ENCODE assay signal across 15 cellular contexts in genomic region chr1:12496154-12496961, GRCh38.
A peak's percentile ranks its signal among the peaks of the same experiment; 100 is the strongest.
DNase-seq lines count a peak whose midpoint lies in the region; ATAC-seq and TF ChIP-seq lines count a peak whose summit lies in the region.
"Had no signal": no experiment of that assay in that cellular context is flagged by ENCODE, and none has a peak within 500 bp of the region (broad histone marks: within the 10 kb centered on the region; RNA-seq: fewer than 3 reads in every experiment).

No MANE protein-coding gene starts in this region.

- H3K4me3 ChIP-seq in breast epithelium (no peak overlapping the region), mammary epithelial cell (replicated peaks in 1 of 3; ENCODE audit: insufficient read depth in 1 of 3, low read depth in 2 of 3, low read length in 3 of 3) (no peak overlapping the region), gastroesophageal sphincter (no peak overlapping the region), uterus (no peak overlapping the region), MG63 (no peak overlapping the region)
- H3K4me3 ChIP-seq: GM23338, smooth muscle cell had no signal

- no peak overlapping the region for H3K9ac ChIP-seq in mammary epithelial cell (ENCODE audit: insufficient read depth, low read length)

- H3K27ac ChIP-seq in breast epithelium (peak overlapping the region; percentile 19 to 25), mammary epithelial cell (ENCODE audit: insufficient read depth, low read depth, low read length) (no peak overlapping the region), gastroesophageal sphincter (peak overlapping the region; percentile 43 to 82 (median 74)), uterus (peak overlapping the region; percentile 33 to 76)

- H3K4me1 Mint-ChIP-seq in nephron, result peaks cover 56% of the 10 kb centered on the region
- H3K4me1 Mint-ChIP-seq: activated CD8-positive, alpha-beta memory T cell treated with anti-CD3 and anti-CD28 coated beads, Interleukin-2, amount 10 ng/mL, durations not matched to agents 7 days and 5 days; GM23338 had no signal

- H4K20me1 ChIP-seq in mammary epithelial cell (ENCODE audit: insufficient read depth, low read length), result no peaks in the 10 kb centered on the region

- TF ChIP-seq CTCF in breast epithelium (IDR thresholded peaks at IDR 0.05) (no peak), mammary epithelial cell (conservative IDR thresholded peaks at IDR 0.05 in 1 of 2, IDR thresholded peaks at IDR 0.05 in 1 of 2; ENCODE audit: extremely low read depth in 1 of 2, insufficient read depth in 1 of 2, low read depth in 1 of 2, low read length in 2 of 2) (no peak), gastroesophageal sphincter (IDR thresholded peaks at IDR 0.05) (peak in 2 of 4 experiments; percentile 16 to 24), nephron (IDR thresholded peaks at IDR 0.05; ENCODE audit: unreplicated experiment in 3 of 3) (no peak), uterus (IDR thresholded peaks at IDR 0.05) (no peak)

- peaks cover 31% of the 10 kb centered on the region for H3K36me3 Mint-ChIP-seq in nephron (ENCODE audit: low read depth)

- H3K36me3 ChIP-seq in breast epithelium, result no peaks in the 10 kb centered on the region
- peaks cover 3% of the 10 kb centered on the region for H3K36me3 ChIP-seq in mammary epithelial cell (ENCODE audit: insufficient read depth, low read length)
- peaks cover 0 to 22% of the 10 kb centered on the region in 2 donors for H3K36me3 ChIP-seq in gastroesophageal sphincter
- H3K36me3 ChIP-seq in uterus, result no peaks in the 10 kb centered on the region
- H3K36me3 ChIP-seq in MG63, result peaks cover 23% of the 10 kb centered on the region

- CTCF ChIA-PET in mammary epithelial cell (lab: Charles Lee; ENCODE audit: low non-redundant PET), result no interaction called here

- H3K9me3 Mint-ChIP-seq in nephron, result no peaks in the 10 kb centered on the region
- H3K9me3 Mint-ChIP-seq: brain had no signal

- H3K27me3 Mint-ChIP-seq in nephron (ENCODE audit: low read depth), result peaks cover 3% of the 10 kb centered on the region
- H3K27me3 Mint-ChIP-seq: activated CD8-positive, alpha-beta memory T cell treated with anti-CD3 and anti-CD28 coated beads, Interleukin-2, amount 10 ng/mL, durations not matched to agents 7 days and 5 days; brain had no signal

- no peak for TF ChIP-seq EP300 in gastroesophageal sphincter (IDR thresholded peaks at IDR 0.05)

- no peak overlapping the region for H3K4me3 Mint-ChIP-seq in nephron
- H3K4me3 Mint-ChIP-seq: activated CD8-positive, alpha-beta memory T cell treated with anti-CD3 and anti-CD28 coated beads, Interleukin-2, amount 10 ng/mL, durations not matched to agents 7 days and 5 days; brain; GM23338 had no signal

- H2AFZ ChIP-seq in mammary epithelial cell (ENCODE audit: low read depth, low read length), result no peak overlapping the region
- H2AFZ ChIP-seq: GM23338 had no signal

- ATAC-seq in gastroesophageal sphincter, result peak; percentile 71
- ATAC-seq in GM18867 (IDR thresholded peaks at IDR 0.05; ENCODE audit: unreplicated experiment), result no peak
- ATAC-seq: activated CD8-positive, alpha-beta memory T cell treated with anti-CD3 and anti-CD28 coated beads, Interleukin-2, amount 10 ng/mL, durations not matched to agents 7 days and 5 days; GM23338 had no signal

- no peak for DNase-seq in breast epithelium (ENCODE audit: low spot score in 2 of 2)
- no peak for DNase-seq in mammary epithelial cell
- DNase-seq in uterus, result no peak
- DNase-seq in AG08396 (ENCODE audit: low spot score), result no peak
- no peak for DNase-seq in MG63
- DNase-seq: activated CD8-positive, alpha-beta memory T cell treated with anti-CD3 and anti-CD28 coated beads, Interleukin-2, amount 10 ng/mL, durations not matched to agents 7 days and 5 days; GDM1; mesendoderm; NCI-H524 treated with DMSO at 0.1 percent for 48 hours had no signal

- in situ Hi-C loops in mammary epithelial cell (cut with MboI; ENCODE audit: low sequenced_read_pairs in 2 of 2), result loop anchor here in 1 of 2 donors (25.0 kb wide), 1 partner anchor 116 kb away; the partner anchor contains the start of gene DHRS3

- intact Hi-C loops in breast epithelium (cut with DNase I; ENCODE audit: low total_unique reads), result no loop called here
- intact Hi-C loops in mammary epithelial cell (cut with micrococcal nuclease), result no loop called here
- intact Hi-C loops in uterus (cut with DNase I; ENCODE audit: low total_unique reads), result no loop called here

- H3K27me3 ChIP-seq in breast epithelium (no peaks in the 10 kb centered on the region), mammary epithelial cell (ENCODE audit: insufficient read depth, low read length) (no peaks in the 10 kb centered on the region), gastroesophageal sphincter (no peaks in the 10 kb centered on the region), uterus (no peaks in the 10 kb centered on the region), MG63 (no peaks in the 10 kb centered on the region)

- WGBS in mammary epithelial cell (ENCODE audit: low coverage, missing lambda C conversion rate), result 91% methylated on average over 9 of the region's 9 CpGs
- WGBS in gastroesophageal sphincter (ENCODE audit: low coverage in 1 of 2), 2 donors, result 0 to 31% methylated on average over 1 to 9 of the region's 9 CpGs

- no peaks in the 10 kb centered on the region for H3K9me3 ChIP-seq in breast epithelium
- no peaks in the 10 kb centered on the region for H3K9me3 ChIP-seq in mammary epithelial cell (replicated peaks; ENCODE audit: insufficient read depth, low read length)
- no peaks in the 10 kb centered on the region for H3K9me3 ChIP-seq in gastroesophageal sphincter
- no peaks in the 10 kb centered on the region for H3K9me3 ChIP-seq in uterus
- no peaks in the 10 kb centered on the region for H3K9me3 ChIP-seq in MG63

- dilution Hi-C loops in mammary epithelial cell (cut with HindIII; ENCODE audit: low sequenced_read_pairs), result no loop called here

- H3K79me2 ChIP-seq in mammary epithelial cell (ENCODE audit: insufficient read depth, low read length), result no peaks in the 10 kb centered on the region

- H3K4me2 ChIP-seq in mammary epithelial cell (ENCODE audit: insufficient read depth, low read depth, low read length), result no peak overlapping the region
- H3K4me2 ChIP-seq: GM23338 had no signal

- BruUV-seq in mammary epithelial cell (replicated peaks; lab: Mats Ljungman, UMichigan), result no TSS peak

- peak overlapping the region; percentile 94 to 95 (median 94) for H3K27ac Mint-ChIP-seq in nephron
- H3K27ac Mint-ChIP-seq: activated CD8-positive, alpha-beta memory T cell treated with anti-CD3 and anti-CD28 coated beads, Interleukin-2, amount 10 ng/mL, durations not matched to agents 7 days and 5 days; GM23338 had no signal

- H3K4me1 ChIP-seq in breast epithelium, result no peaks in the 10 kb centered on the region
- peaks cover under 1% of the 10 kb centered on the region for H3K4me1 ChIP-seq in mammary epithelial cell (ENCODE audit: insufficient read depth, low read length)
- H3K4me1 ChIP-seq in gastroesophageal sphincter, result peaks cover 0 to 70% (median 11%) of the 10 kb centered on the region in 3 donors
- peaks cover 0 to 13% of the 10 kb centered on the region in 2 donors for H3K4me1 ChIP-seq in uterus

- TF ChIP-seq POLR2A in breast epithelium (IDR thresholded peaks at IDR 0.05) (no peak), gastroesophageal sphincter (IDR thresholded peaks at IDR 0.05) (no peak), uterus (IDR thresholded peaks at IDR 0.05) (no peak)
